In the genomic region with DNA sequence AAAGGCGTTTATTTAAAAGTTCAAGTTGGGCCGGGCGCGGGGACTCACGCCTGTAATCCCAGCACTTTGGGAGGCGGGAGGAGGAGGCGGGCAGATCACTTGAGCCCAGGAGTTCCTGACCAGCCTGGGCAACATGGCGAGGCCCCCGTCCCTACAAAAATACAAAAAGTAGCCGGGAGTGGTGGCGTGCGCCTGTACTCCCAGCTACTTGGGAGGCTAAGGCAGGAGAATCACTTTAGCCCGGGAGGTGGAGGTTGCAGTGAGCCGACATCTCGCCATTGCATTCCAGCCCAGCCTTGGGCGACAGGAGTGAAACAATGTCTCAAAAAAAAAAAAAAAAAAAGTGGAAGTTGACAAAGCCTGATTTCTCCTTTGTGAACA, we compare ENCODE assay signal across 8 cellular contexts. TPM values are rescaled to one million over a fixed set of nuclear protein-coding genes. Genes with fewer than 3 reads are reported as not detected.
DNase-seq lines count a peak whose midpoint lies in the region; ATAC-seq and TF ChIP-seq lines count a peak whose summit lies in the region.

No MANE protein-coding gene starts in this region.

- H3K4me3 ChIP-seq in GM12865 (ENCODE audit: low read depth, low read length) = peak overlapping the region; percentile 75
- peak overlapping the region; percentile 100 for H3K4me3 ChIP-seq in Loucy (ENCODE audit: low read length, poor library complexity, severe bottlenecking)

- ATAC-seq in naive B cell (ENCODE audit: low read depth in 2 of 2) = no peak
- ATAC-seq in GM19351 (IDR thresholded peaks at IDR 0.05; ENCODE audit: unreplicated experiment) = no peak
- ATAC-seq in GM21786 (IDR thresholded peaks at IDR 0.05; ENCODE audit: unreplicated experiment) = no peak

- TF ChIP-seq CTCF in GM12865 (IDR thresholded peaks at IDR 0.05; ENCODE audit: insufficient read depth, low read depth, low read length, missing control alignments) (no peak), Loucy (conservative IDR thresholded peaks at IDR 0.05; ENCODE audit: low read length) (no peak)

- H3K4me2 ChIP-seq in Loucy (ENCODE audit: low read depth, low read length, poor library complexity, severe bottlenecking) = peak overlapping the region; percentile 90

- no peaks in the 10 kb centered on the region for H3K9me3 ChIP-seq in Loucy (ENCODE audit: insufficient read depth, low read depth, low read length)

- no peaks in the 10 kb centered on the region for H3K9me3 Mint-ChIP-seq in naive B cell

- H3K4me1 ChIP-seq in Loucy (ENCODE audit: insufficient read depth, low read length, poor library complexity, severe bottlenecking) = peaks cover 29% of the 10 kb centered on the region

- H3F3A ChIP-seq in Loucy (ENCODE audit: low read depth) = no peaks in the 10 kb centered on the region

- no peaks in the 10 kb centered on the region for H3K27me3 Mint-ChIP-seq in naive B cell

- peaks cover 9 to 18% (median 13%) of the 10 kb centered on the region in 3 donors for H3K4me1 Mint-ChIP-seq in naive B cell

- peaks cover 7% of the 10 kb centered on the region; the same call in 1 of the 2 replicates for H3K36me3 ChIP-seq in Loucy (ENCODE audit: insufficient read depth, low read length)

- peaks cover 4% of the 10 kb centered on the region for H4K20me1 ChIP-seq in Loucy (ENCODE audit: insufficient read depth, low read length, poor library complexity, severe bottlenecking)

- H3K9me2 ChIP-seq in Loucy (replicated peaks; ENCODE audit: low read depth, low read length) = no peaks in the 10 kb centered on the region

- peak; percentile 32 for DNase-seq in GM12865 (ENCODE audit: low read depth)
- DNase-seq in dermis blood vessel endothelial cell = peak; percentile 32
- DNase-seq in naive B cell = no peak
- DNase-seq in medulla oblongata (ENCODE audit: extremely low spot score) = no peak
- no peak for DNase-seq in DMS53 treated with DMSO at 0.1 percent for 48 hours (lab: John Stamatoyannopoulos, UW; ENCODE audit: unreplicated experiment)

- peak overlapping the region; percentile 81 to 93 (median 84) for H3K4me3 Mint-ChIP-seq in naive B cell

- H2AFZ ChIP-seq in Loucy (ENCODE audit: low read length) = peak overlapping the region; percentile 84

- H3K36me3 Mint-ChIP-seq in naive B cell = no peaks in the 10 kb centered on the region

- peak overlapping the region; percentile 99 for H3K9ac ChIP-seq in Loucy (ENCODE audit: low read depth, low read length, poor library complexity, severe bottlenecking)

- peaks cover 66% of the 10 kb centered on the region for H3K79me2 ChIP-seq in Loucy (ENCODE audit: insufficient read depth, low read length)

- H3K27me3 ChIP-seq in Loucy (ENCODE audit: insufficient read depth, low read length, poor library complexity, severe bottlenecking) = no peaks in the 10 kb centered on the region

- H3K27ac Mint-ChIP-seq in naive B cell = peak overlapping the region in 4 of 6 donors; percentile 9 to 78 (median 66)

RNA-seq across cellular contexts. Expression of gene PTPMT1, which starts 0.8 kb away (rescaled TPM):
- total RNA-seq in dermis blood vessel endothelial cell = 83.2 and 110 TPM in 2 replicates
- 100 to 1,000 TPM in 1 of 6 donors, 10 to 100 TPM in 5; 69.3 to 133 (median 81.2) TPM for polyA plus RNA-seq in naive B cell (ENCODE audit: low read depth in 6 of 6)

RNA-seq across cellular contexts. Expression of gene KBTBD4, which starts 12.6 kb away (rescaled TPM):
- 39.3 and 51.7 TPM in 2 replicates for total RNA-seq in dermis blood vessel endothelial cell
- polyA plus RNA-seq in naive B cell (ENCODE audit: low read depth in 6 of 6) = 10 to 100 TPM; 32.5 to 71.8 (median 46.1) TPM

RNA-seq across cellular contexts. Expression of gene NDUFS3, which starts 12.7 kb away (rescaled TPM):
- 57.3 and 101 TPM in 2 replicates for total RNA-seq in dermis blood vessel endothelial cell
- 100 to 1,000 TPM in 3 of 6 donors, 10 to 100 TPM in 3; 83.1 to 113 (median 99.6) TPM for polyA plus RNA-seq in naive B cell (ENCODE audit: low read depth in 6 of 6)

RNA-seq across cellular contexts. Expression of gene CELF1, which starts 13.2 kb away (rescaled TPM):
- 97.0 and 115 TPM in 2 replicates for total RNA-seq in dermis blood vessel endothelial cell
- polyA plus RNA-seq in naive B cell (ENCODE audit: low read depth in 6 of 6) = 10 to 100 TPM; 61.5 to 96.8 (median 69.0) TPM

RNA-seq across cellular contexts. Expression of gene FAM180B, which starts 20.3 kb away (rescaled TPM):
- not detected in 2 replicates for total RNA-seq in dermis blood vessel endothelial cell
- polyA plus RNA-seq in naive B cell (ENCODE audit: low read depth in 6 of 6) = not detected

Comparison
In these comparisons a context has a peak if more than half of its experiments do, and no peak if none do; other contexts are left out.
1. DNase-seq: peak in GM12865 (single experiment) and dermis blood vessel endothelial cell (single experiment); none in naive B cell (single experiment), medulla oblongata (single experiment) and DMS53 treated with DMSO at 0.1 percent for 48 hours (single experiment).